Comparison of ENCODE assay signal across 15 cellular contexts in genomic region chr3:153463895-153464294, GRCh38.
DNase-seq lines count a peak whose midpoint lies in the region; ATAC-seq, FAIRE-seq and TF ChIP-seq lines count a peak whose summit lies in the region.
"Had no signal": no experiment of that assay in that cellular context is flagged by ENCODE, and none has a peak within 500 bp of the region (broad histone marks: within the 10 kb centered on the region; RNA-seq: fewer than 3 reads in every experiment).

No MANE protein-coding gene starts in this region.

- TF ChIP-seq POLR2A in GM12891 (IDR thresholded peaks at IDR 0.05; ENCODE audit: low read depth, low read length) = no peak

- H3K4me3 ChIP-seq in hepatocyte = no peak overlapping the region
- H3K4me3 ChIP-seq: heart left ventricle, transverse colon had no signal

- H3K4me2 ChIP-seq in hepatocyte = no peak overlapping the region

- H3K27ac ChIP-seq in hepatocyte = no peak overlapping the region
- H3K27ac ChIP-seq: heart left ventricle, transverse colon had no signal

- no peak overlapping the region for H2AFZ ChIP-seq in hepatocyte

- ATAC-seq in GM19468 (IDR thresholded peaks at IDR 0.05; ENCODE audit: extremely low read depth, unreplicated experiment) (peak; percentile 70), HG02981 (IDR thresholded peaks at IDR 0.05; ENCODE audit: unreplicated experiment) (peak; percentile 91)
- ATAC-seq: activated CD8-positive, alpha-beta T cell treated with anti-CD3 and anti-CD28 coated beads, Interleukin-2, amount 10 ng/mL, durations not matched to agents 7 days and 5 days; effector memory CD8-positive, alpha-beta T cell; heart left ventricle had no signal

- no peaks in the 10 kb centered on the region for H3K27me3 ChIP-seq in hepatocyte
- H3K27me3 ChIP-seq: heart left ventricle, transverse colon had no signal

- CTCF ChIA-PET in HEK293T (lab: Yijun Ruan, JAX) = no interaction called here

- no peak for TF ChIP-seq CTCF in hepatocyte (IDR thresholded peaks at IDR 0.05; ENCODE audit: poor library complexity)

- no peak for FAIRE-seq in GM12891 (lab: Jason Lieb, UNC)

- no peaks in the 10 kb centered on the region for H3K36me3 ChIP-seq in hepatocyte (replicated peaks; ENCODE audit: insufficient read depth, low read depth)
- H3K36me3 ChIP-seq: heart left ventricle, transverse colon had no signal

- no peaks in the 10 kb centered on the region for H3K9me3 ChIP-seq in hepatocyte (ENCODE audit: low read depth)
- H3K9me3 ChIP-seq: heart left ventricle, transverse colon had no signal

- H3K79me2 ChIP-seq in hepatocyte = no peaks in the 10 kb centered on the region

- no peaks in the 10 kb centered on the region for H4K20me1 ChIP-seq in hepatocyte (ENCODE audit: insufficient read depth, poor library complexity, severe bottlenecking)

- H3K9me2 ChIP-seq in hepatocyte (replicated peaks; ENCODE audit: insufficient read depth) = no peaks in the 10 kb centered on the region

- POLR2A ChIA-PET in HEK293T (lab: Yijun Ruan, JAX) = no interaction called here

- DNase-seq in GM12891 (ENCODE audit: insufficient read length, low spot score) (no peak), NAMALWA (ENCODE audit: low spot score) (peak; percentile 48), hepatocyte (ENCODE audit: low spot score) (no peak), cortex of kidney (lab: John Stamatoyannopoulos, UW) (no peak), NCI-H2081 treated with DMSO at 0.1 percent for 48 hours (lab: John Stamatoyannopoulos, UW) (no peak), HEK293T (ENCODE audit: extremely low spot score) (no peak)
- DNase-seq: activated CD8-positive, alpha-beta T cell treated with anti-CD3 and anti-CD28 coated beads, Interleukin-2, amount 10 ng/mL, durations not matched to agents 7 days and 5 days; effector memory CD8-positive, alpha-beta T cell; H9; heart left ventricle; mammary epithelial cell; NCI-H446 treated with DMSO at 0.1 percent for 48 hours; transverse colon had no signal

- 83% methylated on average over 3 of the region's 3 CpGs for WGBS in hepatocyte (ENCODE audit: low lambda C conversion rate, missing lambda C conversion rate)

- H3K4me1 ChIP-seq in hepatocyte (ENCODE audit: insufficient read depth) = no peaks in the 10 kb centered on the region
- H3K4me1 ChIP-seq: heart left ventricle, transverse colon had no signal

TF ChIP-seq in GM12891, 5 proteins besides CTCF, POLR2A, EP300 and RAD21:
- TF ChIP-seq SPI1 (IDR thresholded peaks at IDR 0.05; ENCODE audit: low read depth, low read length) = peak; percentile 90
- TF ChIP-seq TAF1 (IDR thresholded peaks at IDR 0.05; ENCODE audit: low read depth, low read length) = no peak

TF ChIP-seq in HEK293T, 16 proteins besides CTCF, POLR2A, EP300 and RAD21:
- TF ChIP-seq FOXM1 (IDR thresholded peaks at IDR 0.05; ENCODE audit: borderline replicate concordance) (no peak), ELF4 (IDR thresholded peaks at IDR 0.05) (no peak), ZNF384 (IDR thresholded peaks at IDR 0.05) (no peak), LEF1 (IDR thresholded peaks at IDR 0.05; ENCODE audit: borderline replicate concordance) (no peak), PKNOX1 (IDR thresholded peaks at IDR 0.05) (no peak), SP1 (IDR thresholded peaks at IDR 0.05) (no peak), HDGF (IDR thresholded peaks at IDR 0.05; ENCODE audit: borderline replicate concordance) (no peak), L3MBTL2 (conservative IDR thresholded peaks at IDR 0.05) (no peak), SUZ12 (IDR thresholded peaks at IDR 0.05) (no peak), FOXK2 (IDR thresholded peaks at IDR 0.05) (no peak), FOXA1 (IDR thresholded peaks at IDR 0.05) (no peak), BHLHE40 (IDR thresholded peaks at IDR 0.05; ENCODE audit: borderline replicate concordance) (no peak), ARNT (IDR thresholded peaks at IDR 0.05) (no peak), CTBP1 (IDR thresholded peaks at IDR 0.05; ENCODE audit: borderline replicate concordance) (no peak), TARDBP (IDR thresholded peaks at IDR 0.05) (no peak), NFRKB (IDR thresholded peaks at IDR 0.05) (no peak)
